11 cellular contexts compared by ENCODE assay signal in genomic region chr5:116492776-116493175, GRCh38.
DNase-seq lines count a peak whose midpoint lies in the region; ATAC-seq and TF ChIP-seq lines count a peak whose summit lies in the region.
"Had no signal": no experiment of that assay in that cellular context is flagged by ENCODE, and none has a peak within 500 bp of the region (broad histone marks: within the 10 kb centered on the region; RNA-seq: fewer than 3 reads in every experiment).

No MANE protein-coding gene starts in this region.

- intact Hi-C loops in MCF 10A (cut with micrococcal nuclease) (no loop called here), breast epithelium (cut with DNase I; ENCODE audit: low total_unique reads) (no loop called here), right cardiac atrium (cut with DNase I) (no loop called here)

- H3K4me1 Mint-ChIP-seq in MCF 10A (ENCODE audit: insufficient read depth, unreplicated experiment) (peaks cover 14% of the 10 kb centered on the region), brain (peaks cover 97% of the 10 kb centered on the region)

- H3K4me3 ChIP-seq in breast epithelium (no peak overlapping the region), right cardiac atrium (ENCODE audit: low read length) (no peak overlapping the region)
- H3K4me3 ChIP-seq: left lung had no signal

- H3K9me3 Mint-ChIP-seq in MCF 10A (ENCODE audit: unreplicated experiment) (no peaks in the 10 kb centered on the region), brain (no peaks in the 10 kb centered on the region)

- peak; percentile 77 to 81 for ATAC-seq in right cardiac atrium
- ATAC-seq in GM21515 (IDR thresholded peaks at IDR 0.05; ENCODE audit: unreplicated experiment) = no peak
- no peak for ATAC-seq in HG02870 (IDR thresholded peaks at IDR 0.05; ENCODE audit: unreplicated experiment)

- POLR2A ChIA-PET in MCF 10A (lab: Yijun Ruan, JAX) = no interaction called here

- CTCF ChIA-PET in MCF 10A (lab: Yijun Ruan, JAX) = interaction anchor here (0.6 kb wide), 2 partner anchors 139 to 300 kb away, joined by 3 to 4 read pairs; no protein-coding TSS in a partner anchor

- TF ChIP-seq CTCF in MCF 10A (IDR thresholded peaks at IDR 0.05; ENCODE audit: unreplicated experiment) (no peak), breast epithelium (IDR thresholded peaks at IDR 0.05) (no peak), brain (conservative IDR thresholded peaks at IDR 0.05) (no peak)

- DNase-seq in MCF 10A (ENCODE audit: unreplicated experiment) (peak; percentile 52), breast epithelium (ENCODE audit: low spot score in 2 of 2) (no peak), right cardiac atrium (no peak), HuH-7 (ENCODE audit: low spot score) (no peak), EL (no peak)
- DNase-seq: left lung, NCI-H1105 treated with DMSO at 0.1 percent for 48 hours, NCI-H774 had no signal

- H3K4me1 ChIP-seq in breast epithelium (no peaks in the 10 kb centered on the region), right cardiac atrium (ENCODE audit: control insufficient read depth, insufficient read depth, low read length) (no peaks in the 10 kb centered on the region)
- H3K4me1 ChIP-seq: left lung had no signal

- H3K27ac ChIP-seq in breast epithelium (no peak overlapping the region), right cardiac atrium (ENCODE audit: low read length) (peak overlapping the region; percentile 20)
- H3K27ac ChIP-seq: left lung had no signal

- peaks cover 7% of the 10 kb centered on the region for H3K36me3 ChIP-seq in breast epithelium

- WGBS in right cardiac atrium = 54% methylated on average over 3 of the region's 3 CpGs

- H3K4me3 Mint-ChIP-seq in MCF 10A (ENCODE audit: unreplicated experiment) = no peak overlapping the region
- H3K4me3 Mint-ChIP-seq in brain = no peak overlapping the region

- H3K27me3 ChIP-seq in breast epithelium (no peaks in the 10 kb centered on the region), right cardiac atrium (ENCODE audit: control insufficient read depth, insufficient read depth) (no peaks in the 10 kb centered on the region)
- H3K27me3 ChIP-seq: left lung had no signal

- H3K27me3 Mint-ChIP-seq in MCF 10A (ENCODE audit: insufficient read depth, unreplicated experiment) = no peaks in the 10 kb centered on the region
- no peaks in the 10 kb centered on the region for H3K27me3 Mint-ChIP-seq in brain

- TF ChIP-seq POLR2A in breast epithelium (IDR thresholded peaks at IDR 0.05) = no peak

- no peaks in the 10 kb centered on the region for H3K9me3 ChIP-seq in breast epithelium
- H3K9me3 ChIP-seq in right cardiac atrium (ENCODE audit: control insufficient read depth, low read length) = no peaks in the 10 kb centered on the region
- H3K9me3 ChIP-seq: left lung had no signal

- no peak overlapping the region for H3K27ac Mint-ChIP-seq in MCF 10A (ENCODE audit: low read depth, unreplicated experiment)
- H3K27ac Mint-ChIP-seq in brain = peak overlapping the region in 4 of 5 experiments; percentile 6 to 82 (median 54)

- H3K36me3 Mint-ChIP-seq in MCF 10A (ENCODE audit: insufficient read depth, unreplicated experiment) = no peaks in the 10 kb centered on the region
- peaks cover 94% of the 10 kb centered on the region for H3K36me3 Mint-ChIP-seq in brain

- BruUV-seq in MCF 10A (replicated peaks; lab: Mats Ljungman, UMichigan) = no TSS peak

Comparison
In these comparisons a context has a peak if more than half of its experiments do, and no peak if none do; other contexts are left out.
1. ATAC-seq: peak in right cardiac atrium (2 of 2); none in GM21515 (single experiment) and HG02870 (single experiment).